19 cellular contexts compared by ENCODE assay signal in genomic region chr11:105942951-105943350, GRCh38.
A peak's percentile ranks its signal among the peaks of the same experiment; 100 is the strongest.
DNase-seq lines count a peak whose midpoint lies in the region; ATAC-seq, FAIRE-seq and TF ChIP-seq lines count a peak whose summit lies in the region.
"Had no signal": no experiment of that assay in that cellular context is flagged by ENCODE, and none has a peak within 500 bp of the region (broad histone marks: within the 10 kb centered on the region; RNA-seq: fewer than 3 reads in every experiment).

No MANE protein-coding gene starts in this region.

- BruUV-seq in MCF 10A (replicated peaks; lab: Mats Ljungman, UMichigan) (no TSS peak), mammary epithelial cell (replicated peaks; lab: Mats Ljungman, UMichigan) (no TSS peak)

- H3K36me3 ChIP-seq in breast epithelium (no peaks in the 10 kb centered on the region), mammary epithelial cell (ENCODE audit: insufficient read depth, low read length) (no peaks in the 10 kb centered on the region), mesenchymal stem cell (ENCODE audit: control insufficient read depth in 1 of 2, insufficient read depth in 2 of 2, low read depth in 1 of 2, low read length in 2 of 2) (no peaks in the 10 kb centered on the region), upper lobe of right lung (no peaks in the 10 kb centered on the region)
- H3K36me3 ChIP-seq: BLaER1 had no signal

- no peak overlapping the region for H2AK5ac ChIP-seq in mesenchymal stem cell (ENCODE audit: low read length, severe bottlenecking)

- no peaks in the 10 kb centered on the region for H3K79me1 ChIP-seq in mesenchymal stem cell (replicated peaks; ENCODE audit: low read length, poor library complexity, severe bottlenecking)

- 3% methylated on average over 3 of the region's 3 CpGs for WGBS in mammary epithelial cell (ENCODE audit: low coverage, missing lambda C conversion rate)
- WGBS in mesenchymal stem cell, result 33% methylated on average over 1 of the region's 3 CpGs

- H3K4me1 ChIP-seq in breast epithelium (no peaks in the 10 kb centered on the region), mammary epithelial cell (ENCODE audit: insufficient read depth, low read length) (peaks cover under 1% of the 10 kb centered on the region), mesenchymal stem cell (ENCODE audit: control insufficient read depth, insufficient read depth, low read depth, low read length) (no peaks in the 10 kb centered on the region), upper lobe of right lung (no peaks in the 10 kb centered on the region)
- H3K4me1 ChIP-seq: BLaER1 had no signal

- H3K4me3 ChIP-seq in breast epithelium (no peak overlapping the region), mammary epithelial cell (replicated peaks in 1 of 3; ENCODE audit: insufficient read depth in 1 of 3, low read depth in 2 of 3, low read length in 3 of 3) (no peak overlapping the region), mesenchymal stem cell (ENCODE audit: insufficient read depth in 1 of 2, low read depth in 1 of 2, low read length in 2 of 2) (no peak overlapping the region), upper lobe of right lung (no peak overlapping the region)
- H3K4me3 ChIP-seq: BLaER1 had no signal

- H4K8ac ChIP-seq in mesenchymal stem cell (ENCODE audit: low read length), result no peak overlapping the region

- H2BK5ac ChIP-seq in mesenchymal stem cell (ENCODE audit: low read depth, low read length, poor library complexity, severe bottlenecking), result no peak overlapping the region

- no peak overlapping the region for H2BK15ac ChIP-seq in mesenchymal stem cell (ENCODE audit: low read depth, poor library complexity, severe bottlenecking)

- POLR2A ChIA-PET in MCF 10A (lab: Yijun Ruan, JAX), result no interaction called here

- no peak overlapping the region for H3K18ac ChIP-seq in mesenchymal stem cell (ENCODE audit: low read depth in 1 of 2, low read length in 2 of 2)

- DNase-seq in MCF 10A (ENCODE audit: unreplicated experiment) (peak; percentile 5), breast epithelium (ENCODE audit: low spot score in 2 of 2) (no peak), mammary epithelial cell (no peak), mesenchymal stem cell (peak; percentile 42), activated T-cell treated with anti-CD3 and anti-CD28 coated beads for 4 hours (no peak), RCC 7860 (ENCODE audit: low spot score) (no peak), activated gamma-delta T cell treated with Interleukin-2 at 50 U/mL for 16 hours (no peak), upper lobe of right lung (no peak)
- DNase-seq: 8988T, DMS79 treated with DMSO at 0.1 percent for 48 hours, GDM1, KBM-7, NCI-H2081 treated with DMSO at 0.1 percent for 48 hours, NCI-H510A treated with DMSO at 0.1 percent for 48 hours, NCI-H82 had no signal

- H4K20me1 ChIP-seq in mammary epithelial cell (ENCODE audit: insufficient read depth, low read length), result no peaks in the 10 kb centered on the region
- H4K20me1 ChIP-seq: BLaER1 had no signal

- H3K27ac ChIP-seq in breast epithelium (no peak overlapping the region), mammary epithelial cell (ENCODE audit: insufficient read depth, low read depth, low read length) (no peak overlapping the region), mesenchymal stem cell (ENCODE audit: low read length, poor library complexity, severe bottlenecking) (no peak overlapping the region), upper lobe of right lung (no peak overlapping the region)
- H3K27ac ChIP-seq: BLaER1 had no signal

- dilution Hi-C loops in mammary epithelial cell (cut with HindIII; ENCODE audit: low sequenced_read_pairs), result no loop called here

- in situ Hi-C loops in mammary epithelial cell (cut with MboI; ENCODE audit: low sequenced_read_pairs in 2 of 2), result no loop called here

- H3K27me3 Mint-ChIP-seq in MCF 10A (ENCODE audit: insufficient read depth, unreplicated experiment), result no peaks in the 10 kb centered on the region

- no peak for TF ChIP-seq CTCF in MCF 10A (IDR thresholded peaks at IDR 0.05; ENCODE audit: unreplicated experiment)
- TF ChIP-seq CTCF in breast epithelium (IDR thresholded peaks at IDR 0.05), result no peak
- no peak for TF ChIP-seq CTCF in mammary epithelial cell (conservative IDR thresholded peaks at IDR 0.05 in 1 of 2, IDR thresholded peaks at IDR 0.05 in 1 of 2; ENCODE audit: extremely low read depth in 1 of 2, insufficient read depth in 1 of 2, low read depth in 1 of 2, low read length in 2 of 2)
- TF ChIP-seq CTCF in upper lobe of right lung (IDR thresholded peaks at IDR 0.05), result no peak

- no peak overlapping the region for H3K14ac ChIP-seq in mesenchymal stem cell (ENCODE audit: low read length in 2 of 2)

- H3K36me3 Mint-ChIP-seq in MCF 10A (ENCODE audit: insufficient read depth, unreplicated experiment), result no peaks in the 10 kb centered on the region

- peak overlapping the region; percentile 51 for H2AFZ ChIP-seq in mammary epithelial cell (ENCODE audit: low read depth, low read length)
- no peak overlapping the region for H2AFZ ChIP-seq in mesenchymal stem cell (ENCODE audit: low read depth, low read length)

- no peaks in the 10 kb centered on the region for H3K79me2 ChIP-seq in mammary epithelial cell (ENCODE audit: insufficient read depth, low read length)

- H2BK120ac ChIP-seq in mesenchymal stem cell (ENCODE audit: low read depth, low read length), result no peak overlapping the region

- ATAC-seq in upper lobe of right lung, result no peak
- ATAC-seq: Right ventricle myocardium inferior, SK-N-SH treated with all-trans-retinoic acid at 6 μM for 48 hours had no signal

- no peak overlapping the region for H2BK12ac ChIP-seq in mesenchymal stem cell (ENCODE audit: low read length in 2 of 2)

- H3K9me3 Mint-ChIP-seq in MCF 10A (ENCODE audit: unreplicated experiment), result no peaks in the 10 kb centered on the region

- peak overlapping the region; percentile 51 for H3K27ac Mint-ChIP-seq in MCF 10A (ENCODE audit: low read depth, unreplicated experiment)

- H3K4me2 ChIP-seq in mammary epithelial cell (ENCODE audit: insufficient read depth, low read depth, low read length), result no peak overlapping the region
- no peak overlapping the region for H3K4me2 ChIP-seq in mesenchymal stem cell (ENCODE audit: low read length, poor library complexity, severe bottlenecking)
- H3K4me2 ChIP-seq: BLaER1 had no signal

- no peak for TF ChIP-seq POLR2A in breast epithelium (IDR thresholded peaks at IDR 0.05)

- CTCF ChIA-PET in MCF 10A (lab: Yijun Ruan, JAX), result no interaction called here
- CTCF ChIA-PET in mammary epithelial cell (lab: Charles Lee; ENCODE audit: low non-redundant PET), result no interaction called here

- H3K9ac ChIP-seq in mammary epithelial cell (ENCODE audit: insufficient read depth, low read length) (no peak overlapping the region), mesenchymal stem cell (ENCODE audit: low read length) (no peak overlapping the region)
- H3K9ac ChIP-seq: BLaER1 had no signal

- no peaks in the 10 kb centered on the region for H3K27me3 ChIP-seq in breast epithelium
- no peaks in the 10 kb centered on the region for H3K27me3 ChIP-seq in mammary epithelial cell (ENCODE audit: insufficient read depth, low read length)
- no peaks in the 10 kb centered on the region for H3K27me3 ChIP-seq in mesenchymal stem cell (ENCODE audit: control insufficient read depth in 1 of 2, insufficient read depth in 1 of 2, low read length in 2 of 2)
- H3K27me3 ChIP-seq in upper lobe of right lung, result no peaks in the 10 kb centered on the region
- H3K27me3 ChIP-seq: BLaER1 had no signal

- H3K4me1 Mint-ChIP-seq in MCF 10A (ENCODE audit: insufficient read depth, unreplicated experiment), result peaks cover under 1% of the 10 kb centered on the region

- H3K4ac ChIP-seq in mesenchymal stem cell (ENCODE audit: low read depth in 1 of 2, low read length in 2 of 2), result no peak overlapping the region

- H4K91ac ChIP-seq in mesenchymal stem cell (ENCODE audit: low read length), result no peak overlapping the region

- FAIRE-seq in RCC 7860 (lab: Jason Lieb, UNC), result no peak
- FAIRE-seq: GM12891 had no signal

- no peak overlapping the region for H3K23ac ChIP-seq in mesenchymal stem cell (ENCODE audit: low read length in 2 of 2)

- H3K9me3 ChIP-seq in breast epithelium (no peaks in the 10 kb centered on the region), mammary epithelial cell (replicated peaks; ENCODE audit: insufficient read depth, low read length) (no peaks in the 10 kb centered on the region), mesenchymal stem cell (ENCODE audit: control insufficient read depth, low read length) (no peaks in the 10 kb centered on the region), upper lobe of right lung (no peaks in the 10 kb centered on the region)
- H3K9me3 ChIP-seq: BLaER1 had no signal

- intact Hi-C loops in MCF 10A (cut with micrococcal nuclease) (no loop called here), breast epithelium (cut with DNase I; ENCODE audit: low total_unique reads) (no loop called here), mammary epithelial cell (cut with micrococcal nuclease) (no loop called here), upper lobe of right lung (cut with DNase I) (no loop called here)

- H3K4me3 Mint-ChIP-seq in MCF 10A (ENCODE audit: unreplicated experiment), result no peak overlapping the region

Comparison
In these comparisons a context has a peak if more than half of its experiments do, and no peak if none do; other contexts are left out.
1. DNase-seq: peak in MCF 10A (single experiment) and mesenchymal stem cell (single experiment); none in breast epithelium (0 of 2), mammary epithelial cell (single experiment), activated T-cell treated with anti-CD3 and anti-CD28 coated beads for 4 hours (single experiment), RCC 7860 (single experiment), activated gamma-delta T cell treated with Interleukin-2 at 50 U/mL for 16 hours (single experiment) and upper lobe of right lung (single experiment).